In the genomic region with DNA sequence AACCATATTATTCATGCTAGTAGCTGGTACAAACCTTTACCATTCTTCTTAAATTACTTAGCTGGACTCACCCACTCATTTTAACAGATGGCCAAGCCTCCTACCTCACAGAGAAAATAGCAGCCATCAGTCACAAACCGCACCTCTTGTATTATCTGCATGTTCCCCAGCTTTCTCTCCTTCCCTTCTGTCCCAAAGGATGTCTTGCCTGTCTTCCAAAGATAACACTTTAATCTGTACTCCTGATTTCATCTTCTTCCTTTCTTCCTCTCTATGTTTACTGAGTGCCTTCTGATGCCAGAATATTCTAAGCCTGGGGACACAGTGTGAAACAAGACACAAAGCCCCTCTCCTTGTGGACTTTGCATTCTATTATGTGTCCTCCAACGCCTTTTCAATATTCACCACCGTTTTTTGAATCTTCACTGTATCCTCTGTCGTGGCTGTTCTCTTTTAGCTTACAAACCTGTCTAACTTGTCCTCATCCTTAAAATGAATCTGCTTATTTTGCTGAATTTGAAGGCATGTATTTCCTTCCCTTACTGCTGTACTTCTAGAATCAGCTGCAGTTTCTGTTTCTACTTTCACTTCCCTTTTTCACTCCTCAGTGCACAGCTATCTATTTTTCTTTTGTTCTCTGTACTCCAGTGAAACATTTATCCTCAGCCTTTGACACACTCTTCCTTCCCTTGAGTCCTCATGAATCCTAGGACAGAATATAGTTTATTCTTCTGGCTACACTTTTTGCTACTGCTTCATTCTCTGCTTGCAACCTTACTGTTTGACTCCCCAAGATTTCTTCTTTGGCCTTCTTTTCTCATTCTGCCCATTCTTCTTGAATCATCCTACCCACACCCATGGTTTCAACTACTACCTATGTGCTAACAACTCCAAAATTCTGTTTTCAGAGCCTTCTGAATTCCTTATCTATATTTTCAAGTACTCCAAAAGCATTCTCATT, we compare ENCODE assay signal across 8 cellular contexts.
DNase-seq lines count a peak whose midpoint lies in the region; ATAC-seq and TF ChIP-seq lines count a peak whose summit lies in the region.

No MANE protein-coding gene starts in this region.

- H4K20me1 ChIP-seq in Loucy (ENCODE audit: insufficient read depth, low read length, poor library complexity, severe bottlenecking) = no peaks in the 10 kb centered on the region

- peak in 1 of 2 donors; percentile 60 for TF ChIP-seq EP300 in tibial nerve (IDR thresholded peaks at IDR 0.05)

- WGBS in tibial nerve, 2 donors = 25 to 27% methylated on average over 4 of the region's 4 CpGs

- no peak overlapping the region for H3K27ac Mint-ChIP-seq in chondrocyte (ENCODE audit: unreplicated experiment)

- peaks cover 16% of the 10 kb centered on the region for H3K9me3 Mint-ChIP-seq in chondrocyte (ENCODE audit: low read depth)

- in situ Hi-C loops in GM13976 (cut with MboI; ENCODE audit: low sequenced_read_pairs, unreplicated experiment) = no loop called here

- peaks cover 2% of the 10 kb centered on the region for H3K27me3 Mint-ChIP-seq in chondrocyte (ENCODE audit: low read depth)

- no peak for TF ChIP-seq CTCF in GM13976 (IDR thresholded peaks at IDR 0.05; ENCODE audit: borderline replicate concordance, control extremely low read depth, extremely low read depth, insufficient read depth, missing control alignments)
- no peak for TF ChIP-seq CTCF in Loucy (conservative IDR thresholded peaks at IDR 0.05; ENCODE audit: low read length)
- no peak for TF ChIP-seq CTCF in tibial nerve (IDR thresholded peaks at IDR 0.05)
- no peak for TF ChIP-seq CTCF in chondrocyte (IDR thresholded peaks at IDR 0.05)

- H3K27ac ChIP-seq in tibial nerve = peak overlapping the region in 3 of 4 donors; percentile 18 to 73 (median 73)

- H3K36me3 ChIP-seq in Loucy (ENCODE audit: insufficient read depth, low read length) (no peaks in the 10 kb centered on the region), tibial nerve (no peaks in the 10 kb centered on the region)

- H3K4me3 ChIP-seq in Loucy (ENCODE audit: low read length, poor library complexity, severe bottlenecking) (peak overlapping the region; percentile 58), tibial nerve (peak overlapping the region in 3 of 4 donors; percentile 4 to 27 (median 13))

- H3K79me2 ChIP-seq in Loucy (ENCODE audit: insufficient read depth, low read length) = no peaks in the 10 kb centered on the region

- no peak for TF ChIP-seq POLR2A in tibial nerve (IDR thresholded peaks at IDR 0.05)

- no peaks in the 10 kb centered on the region for H3K4me1 Mint-ChIP-seq in chondrocyte (ENCODE audit: low read depth)

- H3K9me2 ChIP-seq in Loucy (replicated peaks; ENCODE audit: low read depth, low read length) = no peaks in the 10 kb centered on the region

- H3K27me3 ChIP-seq in Loucy (ENCODE audit: insufficient read depth, low read length, poor library complexity, severe bottlenecking) = no peaks in the 10 kb centered on the region
- peaks cover 0 to 3% of the 10 kb centered on the region in 2 donors for H3K27me3 ChIP-seq in tibial nerve

- peak overlapping the region; percentile 62 for H3K9ac ChIP-seq in Loucy (ENCODE audit: low read depth, low read length, poor library complexity, severe bottlenecking)

- no peaks in the 10 kb centered on the region for H3K36me3 Mint-ChIP-seq in chondrocyte (ENCODE audit: low read depth)

- peak overlapping the region; percentile 74 for H3K4me2 ChIP-seq in Loucy (ENCODE audit: low read depth, low read length, poor library complexity, severe bottlenecking)

- H2AFZ ChIP-seq in Loucy (ENCODE audit: low read length) = peak overlapping the region; percentile 98

- no peaks in the 10 kb centered on the region for H3F3A ChIP-seq in Loucy (ENCODE audit: low read depth)

- H3K9me3 ChIP-seq in Loucy (ENCODE audit: insufficient read depth, low read depth, low read length) (no peaks in the 10 kb centered on the region), tibial nerve (peaks cover 0 to 6% (median 0%) of the 10 kb centered on the region in 4 donors)

- H3K4me1 ChIP-seq in Loucy (ENCODE audit: insufficient read depth, low read length, poor library complexity, severe bottlenecking) (peaks cover 14% of the 10 kb centered on the region), tibial nerve (peaks cover 0 to 7% (median 0%) of the 10 kb centered on the region in 4 donors)

- peak; percentile 52 for DNase-seq in GM13976 (ENCODE audit: low spot score)
- DNase-seq in tibial nerve (ENCODE audit: low spot score in 2 of 2) = no peak
- DNase-seq in chondrocyte (ENCODE audit: low spot score) = no peak
- DNase-seq in AG08396 (ENCODE audit: low spot score) = no peak
- no peak for DNase-seq in DMS153 treated with DMSO at 0.1 percent for 48 hours (lab: John Stamatoyannopoulos, UW; ENCODE audit: unreplicated experiment)

- ATAC-seq in GM21717 (IDR thresholded peaks at IDR 0.05; ENCODE audit: unreplicated experiment) = peak; percentile 97
- peak; percentile 42 for ATAC-seq in esophagus mucosa

- no peak overlapping the region for H3K4me3 Mint-ChIP-seq in chondrocyte (ENCODE audit: unreplicated experiment)
